Comparison of ENCODE assay signal across 20 cellular contexts in the genomic region with DNA sequence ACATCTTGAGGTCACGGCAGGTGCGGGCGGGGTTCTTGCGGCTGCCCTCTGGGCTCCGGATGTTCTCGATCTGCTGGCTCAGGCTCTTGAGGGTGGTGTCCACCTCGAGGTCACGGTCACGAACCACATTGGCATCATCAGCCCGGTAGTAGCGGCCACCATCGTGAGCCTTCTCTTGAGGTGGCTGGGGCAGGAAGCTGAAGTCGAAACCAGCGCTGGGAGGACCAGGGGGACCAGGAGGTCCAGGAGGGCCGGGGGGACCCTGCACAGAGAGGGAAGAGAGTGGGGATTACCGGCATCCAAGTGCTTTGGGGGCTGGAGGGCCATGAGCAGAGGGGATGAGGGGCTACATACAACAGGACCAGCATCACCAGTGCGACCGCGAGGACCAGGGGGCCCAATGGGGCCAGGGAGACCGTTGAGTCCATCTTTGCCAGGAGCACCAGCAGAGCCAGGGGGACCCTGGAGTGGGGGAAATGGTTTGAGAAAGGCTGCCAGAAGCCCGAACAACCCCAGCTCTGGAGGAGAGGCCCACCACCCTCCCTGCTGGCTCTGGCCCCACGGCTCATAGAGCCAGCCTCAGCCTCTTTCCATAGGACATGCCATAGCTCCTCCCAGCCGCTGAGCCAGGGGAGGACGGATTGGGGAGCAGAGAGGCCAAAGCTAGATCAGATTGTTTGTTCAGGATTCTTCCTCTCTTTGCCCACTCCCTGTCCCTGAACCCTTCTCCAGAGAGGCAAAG. TPM values are rescaled to one million over a fixed set of nuclear protein-coding genes. Genes with fewer than 3 reads are reported as not detected.
DNase-seq lines count a peak whose midpoint lies in the region; ATAC-seq and TF ChIP-seq lines count a peak whose summit lies in the region.
"Had no signal": no experiment of that assay in that cellular context is flagged by ENCODE, and none has a peak within 500 bp of the region (broad histone marks: within the 10 kb centered on the region; RNA-seq: fewer than 3 reads in every experiment).

No MANE protein-coding gene starts in this region.

- intact Hi-C loops in right cardiac atrium (cut with DNase I), result no loop called here
- intact Hi-C loops in Right ventricle myocardium superior (cut with DNase I), result no loop called here
- intact Hi-C loops in vagina (cut with DNase I), result no loop called here

- H3K27me3 ChIP-seq in right cardiac atrium (ENCODE audit: control insufficient read depth, insufficient read depth) (no peaks in the 10 kb centered on the region), vagina (no peaks in the 10 kb centered on the region), BE2C (no peaks in the 10 kb centered on the region)
- H3K27me3 ChIP-seq: gastroesophageal sphincter, MG63, SJCRH30 had no signal

- H3K36me3 ChIP-seq in vagina (peaks cover 0 to 47% of the 10 kb centered on the region in 2 donors), BE2C (no peaks in the 10 kb centered on the region)
- H3K36me3 ChIP-seq: SJCRH30 had no signal

- 71% methylated on average over 24 of the region's 24 CpGs for WGBS in right cardiac atrium

- H3K27ac ChIP-seq in right cardiac atrium (ENCODE audit: low read length) (no peak overlapping the region), vagina (peak overlapping the region; percentile 97)
- H3K27ac ChIP-seq: left ventricle myocardium inferior, SJCRH30 had no signal

- peaks cover 38% of the 10 kb centered on the region for H3K36me3 Mint-ChIP-seq in nephron (ENCODE audit: low read depth)

- H3K27me3 Mint-ChIP-seq in nephron (ENCODE audit: low read depth), result peaks cover 10% of the 10 kb centered on the region

- no peaks in the 10 kb centered on the region for H3K9me3 Mint-ChIP-seq in nephron
- H3K9me3 Mint-ChIP-seq: effector memory CD8-positive, alpha-beta T cell had no signal

- H3K9me3 ChIP-seq in right cardiac atrium (ENCODE audit: control insufficient read depth, low read length), result no peaks in the 10 kb centered on the region
- H3K9me3 ChIP-seq in vagina, result no peaks in the 10 kb centered on the region
- no peaks in the 10 kb centered on the region for H3K9me3 ChIP-seq in BE2C
- H3K9me3 ChIP-seq: gastroesophageal sphincter, left ventricle myocardium inferior, MG63, prostate gland, SJCRH30 had no signal

- DNase-seq in right cardiac atrium, result peak in 2 of 3 donors; percentile 46 to 47
- DNase-seq in Right ventricle myocardium superior, result no peak
- peak; percentile 75 for DNase-seq in choroid plexus epithelial cell (ENCODE audit: low read depth)
- no peak for DNase-seq in vagina (ENCODE audit: extremely low spot score in 2 of 2)
- DNase-seq in NCI-H748 treated with DMSO at 0.1 percent for 48 hours (lab: John Stamatoyannopoulos, UW), result no peak
- DNase-seq in activated CD4-positive, alpha-beta T cell treated with anti-CD3 and anti-CD28 coated beads, Interleukin-2, amount 50 U/mL, for 1 hour, result no peak
- DNase-seq in BE2C, result no peak
- DNase-seq: activated naive CD4-positive, alpha-beta T cell treated with anti-CD3 and anti-CD28 coated beads, Interleukin-2, amount 50 U/mL, for 16 hours; effector memory CD8-positive, alpha-beta T cell; H7; left ventricle myocardium inferior; MG63; NCI-H1694; NCI-H510A treated with DMSO at 0.1 percent for 48 hours; SJCRH30; stimulated activated naive CD4-positive, alpha-beta T cell had no signal

- H3K4me3 Mint-ChIP-seq in nephron, result peak overlapping the region in 2 of 3 experiments; percentile 57 to 68
- H3K4me3 Mint-ChIP-seq: effector memory CD8-positive, alpha-beta T cell had no signal

- no peaks in the 10 kb centered on the region for H3K4me1 ChIP-seq in right cardiac atrium (ENCODE audit: control insufficient read depth, insufficient read depth, low read length)
- peaks cover 81% of the 10 kb centered on the region for H3K4me1 ChIP-seq in vagina
- H3K4me1 ChIP-seq in BE2C, result no peaks in the 10 kb centered on the region
- H3K4me1 ChIP-seq: left ventricle myocardium inferior, prostate gland had no signal

- ATAC-seq in right cardiac atrium (no peak), Right ventricle myocardium superior (ENCODE audit: poor library complexity) (no peak)
- ATAC-seq: effector memory CD8-positive, alpha-beta T cell; gastroesophageal sphincter; GM12878 had no signal

- H3K4me3 ChIP-seq in right cardiac atrium (ENCODE audit: low read length), result no peak overlapping the region
- H3K4me3 ChIP-seq in choroid plexus epithelial cell (ENCODE audit: low read depth, low read length), result no peak overlapping the region
- H3K4me3 ChIP-seq in vagina, result no peak overlapping the region
- H3K4me3 ChIP-seq in BE2C (ENCODE audit: low read depth, low read length), result no peak overlapping the region
- H3K4me3 ChIP-seq: gastroesophageal sphincter, GM12878, left ventricle myocardium inferior, MG63, prostate gland, SJCRH30 had no signal

- TF ChIP-seq POLR2A in vagina (IDR thresholded peaks at IDR 0.05), result no peak

- H3K4me1 Mint-ChIP-seq in nephron, result peaks cover 65% of the 10 kb centered on the region

- peak overlapping the region; percentile 82 to 98 (median 86) for H3K27ac Mint-ChIP-seq in nephron
- H3K27ac Mint-ChIP-seq: effector memory CD8-positive, alpha-beta T cell had no signal

- TF ChIP-seq CTCF in choroid plexus epithelial cell (conservative IDR thresholded peaks at IDR 0.05; ENCODE audit: low read depth, low read length) (no peak), nephron (IDR thresholded peaks at IDR 0.05; ENCODE audit: unreplicated experiment in 3 of 3) (no peak), vagina (IDR thresholded peaks at IDR 0.05) (no peak), BE2C (IDR thresholded peaks at IDR 0.05; ENCODE audit: low read depth, low read length) (no peak)

RNA-seq across cellular contexts. Expression of gene COL1A1, which starts 14.6 kb away (rescaled TPM):
- total RNA-seq in right cardiac atrium (100 to 1,000 TPM in 1 of 4 donors, 10 to 100 TPM in 3; 58.4 to 138 (median 74.3) TPM), Right ventricle myocardium superior (28.1 TPM), vagina (171 TPM)
- polyA plus RNA-seq in right cardiac atrium, result 24.8 TPM
- polyA plus RNA-seq in BE2C (2012; ENCODE audit: insufficient read depth, insufficient read length, low read depth), result 0.80 TPM

RNA-seq across cellular contexts. Expression of gene SGCA, which starts 21.0 kb away (rescaled TPM):
- total RNA-seq in right cardiac atrium, result 100 to 1,000 TPM; 127 to 150 (median 133) TPM
- polyA plus RNA-seq in right cardiac atrium, result 156 TPM
- 135 TPM for total RNA-seq in Right ventricle myocardium superior
- total RNA-seq in vagina, result 2.2 TPM
- polyA plus RNA-seq in BE2C (2012; ENCODE audit: insufficient read depth, insufficient read length, low read depth), result 0.65 TPM

RNA-seq across cellular contexts. Expression of gene PPP1R9B, which starts 36.4 kb away (rescaled TPM):
- total RNA-seq in right cardiac atrium (10 to 100 TPM; 33.2 to 40.7 (median 36.1) TPM), Right ventricle myocardium superior (35.4 TPM), vagina (37.6 TPM)
- polyA plus RNA-seq in right cardiac atrium, result 26.5 TPM
- 190 TPM for polyA plus RNA-seq in BE2C (2012; ENCODE audit: insufficient read depth, insufficient read length, low read depth)

RNA-seq across cellular contexts. Expression of gene SAMD14, which starts 56.9 kb away (rescaled TPM):
- total RNA-seq in right cardiac atrium, result 1 to 10 TPM; 2.4 to 4.0 (median 3.5) TPM
- polyA plus RNA-seq in right cardiac atrium, result 3.3 TPM
- 0.78 TPM for total RNA-seq in Right ventricle myocardium superior
- total RNA-seq in vagina, result 4.4 TPM
- polyA plus RNA-seq in BE2C (2012; ENCODE audit: insufficient read depth, insufficient read length, low read depth), result 4.1 TPM

Comparison
In these comparisons a context has a peak if more than half of its experiments do, and no peak if none do; other contexts are left out.
1. DNase-seq: peak in right cardiac atrium (2 of 3) and choroid plexus epithelial cell (single experiment); none in Right ventricle myocardium superior (single experiment), vagina (0 of 2), NCI-H748 treated with DMSO at 0.1 percent for 48 hours (single experiment), activated CD4-positive, alpha-beta T cell treated with anti-CD3 and anti-CD28 coated beads, Interleukin-2, amount 50 U/mL, for 1 hour (single experiment) and BE2C (single experiment).
2. RNA of gene SGCA, which starts 21.0 kb away (total RNA-seq): 135 TPM in Right ventricle myocardium superior (single experiment) and 127 to 150 TPM in right cardiac atrium; 2.2 TPM in vagina (single experiment); every median in the first group is over 10 times any median in the second.